1 cellular context compared by ENCODE assay signal in genomic region chr19:32858155-32858554, GRCh38.
TF ChIP-seq lines count a peak whose summit lies in the region.

No MANE protein-coding gene starts in this region.

TF ChIP-seq in A549, 52 proteins besides CTCF, POLR2A, EP300 and RAD21:
- TF ChIP-seq PBX3 (IDR thresholded peaks at IDR 0.05) (no peak), PHF8 (IDR thresholded peaks at IDR 0.05; ENCODE audit: borderline replicate concordance, low read depth) (no peak), HES2 (IDR thresholded peaks at IDR 0.05) (no peak), SMC3 (IDR thresholded peaks at IDR 0.05) (no peak), BCL3 (IDR thresholded peaks at IDR 0.05) (no peak), RNF2 (IDR thresholded peaks at IDR 0.05; ENCODE audit: borderline replicate concordance, low read depth) (no peak), E2F6 (IDR thresholded peaks at IDR 0.05; ENCODE audit: borderline replicate concordance, low read depth) (no peak), ZSCAN20 (CRISPR knock-in tag; IDR thresholded peaks at IDR 0.05) (no peak), CBX2 (IDR thresholded peaks at IDR 0.05; ENCODE audit: borderline replicate concordance, low read depth) (no peak), RARB (CRISPR knock-in tag; IDR thresholded peaks at IDR 0.05) (no peak), HOXB13 (CRISPR knock-in tag; IDR thresholded peaks at IDR 0.05; ENCODE audit: low read depth) (no peak), CHD2 (IDR thresholded peaks at IDR 0.05; ENCODE audit: low read length, partially characterized antibody) (no peak), TP53 (CRISPR knock-in tag; IDR thresholded peaks at IDR 0.05) (no peak)
